1 cellular context compared by ENCODE assay signal in the genomic region with DNA sequence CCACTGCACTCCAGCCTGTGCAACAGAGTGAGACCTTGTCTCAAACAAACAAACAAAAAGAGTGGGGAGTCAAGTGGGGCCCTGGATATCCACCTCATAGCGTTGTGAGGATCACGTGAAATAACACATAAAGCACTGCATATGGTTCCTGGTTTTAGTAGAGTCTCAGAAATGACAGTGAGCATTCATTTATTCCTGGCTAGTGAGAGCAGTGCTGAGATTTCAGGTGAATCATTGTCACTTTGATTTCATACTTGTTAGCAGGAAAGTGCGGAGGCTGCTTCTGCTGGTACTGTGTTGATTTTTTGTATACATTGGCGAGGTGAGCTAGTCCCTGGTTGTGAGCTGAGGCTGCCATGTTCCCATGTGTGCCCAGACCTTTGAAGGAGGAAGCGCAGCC.
TF ChIP-seq lines count a peak whose summit lies in the region.

No MANE protein-coding gene starts in this region.

TF ChIP-seq in GM23338, 12 proteins besides CTCF, POLR2A, EP300 and RAD21 (continued from another document):
- TF ChIP-seq, protein P1, sequence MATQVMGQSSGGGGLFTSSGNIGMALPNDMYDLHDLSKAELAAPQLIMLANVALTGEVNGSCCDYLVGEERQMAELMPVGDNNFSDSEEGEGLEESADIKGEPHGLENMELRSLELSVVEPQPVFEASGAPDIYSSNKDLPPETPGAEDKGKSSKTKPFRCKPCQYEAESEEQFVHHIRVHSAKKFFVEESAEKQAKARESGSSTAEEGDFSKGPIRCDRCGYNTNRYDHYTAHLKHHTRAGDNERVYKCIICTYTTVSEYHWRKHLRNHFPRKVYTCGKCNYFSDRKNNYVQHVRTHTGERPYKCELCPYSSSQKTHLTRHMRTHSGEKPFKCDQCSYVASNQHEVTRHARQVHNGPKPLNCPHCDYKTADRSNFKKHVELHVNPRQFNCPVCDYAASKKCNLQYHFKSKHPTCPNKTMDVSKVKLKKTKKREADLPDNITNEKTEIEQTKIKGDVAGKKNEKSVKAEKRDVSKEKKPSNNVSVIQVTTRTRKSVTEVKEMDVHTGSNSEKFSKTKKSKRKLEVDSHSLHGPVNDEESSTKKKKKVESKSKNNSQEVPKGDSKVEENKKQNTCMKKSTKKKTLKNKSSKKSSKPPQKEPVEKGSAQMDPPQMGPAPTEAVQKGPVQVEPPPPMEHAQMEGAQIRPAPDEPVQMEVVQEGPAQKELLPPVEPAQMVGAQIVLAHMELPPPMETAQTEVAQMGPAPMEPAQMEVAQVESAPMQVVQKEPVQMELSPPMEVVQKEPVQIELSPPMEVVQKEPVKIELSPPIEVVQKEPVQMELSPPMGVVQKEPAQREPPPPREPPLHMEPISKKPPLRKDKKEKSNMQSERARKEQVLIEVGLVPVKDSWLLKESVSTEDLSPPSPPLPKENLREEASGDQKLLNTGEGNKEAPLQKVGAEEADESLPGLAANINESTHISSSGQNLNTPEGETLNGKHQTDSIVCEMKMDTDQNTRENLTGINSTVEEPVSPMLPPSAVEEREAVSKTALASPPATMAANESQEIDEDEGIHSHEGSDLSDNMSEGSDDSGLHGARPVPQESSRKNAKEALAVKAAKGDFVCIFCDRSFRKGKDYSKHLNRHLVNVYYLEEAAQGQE (IDR thresholded peaks at IDR 0.05; ENCODE audit: unreplicated experiment): no peak
- TF ChIP-seq ZNF462 (CRISPR knock-in tag; IDR thresholded peaks at IDR 0.05) (no peak), STAT1 (IDR thresholded peaks at IDR 0.05; ENCODE audit: unreplicated experiment) (no peak), NANOG (IDR thresholded peaks at IDR 0.05; ENCODE audit: borderline replicate concordance) (no peak)
TF ChIP-seq in GM23338: peak in this region for 0.
